ENCODE assay signal across 10 cellular contexts in the genomic region with DNA sequence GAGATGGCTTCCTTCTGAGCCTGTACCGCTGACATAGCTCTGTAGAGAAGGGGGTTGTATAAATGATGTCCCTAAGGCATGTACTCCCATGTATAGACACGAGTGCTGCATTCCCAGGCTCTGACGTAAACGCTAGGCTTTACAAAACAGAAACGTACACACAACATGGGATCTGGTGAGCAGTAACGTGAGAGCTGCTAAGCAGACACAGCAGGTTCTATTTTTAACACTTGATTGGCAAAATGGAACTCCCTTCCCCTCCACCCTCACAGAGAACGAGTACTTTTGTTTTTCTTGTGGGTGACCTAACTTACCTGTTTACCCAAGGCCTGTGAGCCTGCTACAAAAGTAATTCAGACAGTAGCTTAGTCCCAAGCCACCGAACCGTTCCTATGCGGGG.
A peak's percentile ranks its signal among the peaks of the same experiment; 100 is the strongest.
DNase-seq lines count a peak whose midpoint lies in the region; ATAC-seq and TF ChIP-seq lines count a peak whose summit lies in the region.
"Had no signal": no experiment of that assay in that cellular context is flagged by ENCODE, and none has a peak within 500 bp of the region (broad histone marks: within the 10 kb centered on the region; RNA-seq: fewer than 3 reads in every experiment).

No MANE protein-coding gene starts in this region.

- H3K36me3 Mint-ChIP-seq in nephron progenitor cell (ENCODE audit: low read depth): peaks cover 55% of the 10 kb centered on the region

- H3K4me3 ChIP-seq in ACC112 (ENCODE audit: low read depth, low read length) (no peak overlapping the region), fibroblast of pulmonary artery (replicated peaks; ENCODE audit: low read depth, low read length) (no peak overlapping the region)

- H3K27ac Mint-ChIP-seq in nephron progenitor cell: peak overlapping the region; percentile 97

- no peak for ATAC-seq in GM19467 (IDR thresholded peaks at IDR 0.05; ENCODE audit: unreplicated experiment)

- DNase-seq in NCI-H510A (lab: John Stamatoyannopoulos, UW) (peak; percentile 70), fibroblast of pulmonary artery (ENCODE audit: low read depth) (peak; percentile 92), nephron progenitor cell (no peak), T1000 (lab: John Stamatoyannopoulos, UW) (no peak), NCI-H524 treated with DMSO at 0.1 percent for 48 hours (lab: John Stamatoyannopoulos, UW) (no peak), D341Med (ENCODE audit: low spot score) (no peak)
- DNase-seq: CD4-positive, CD25-positive, alpha-beta regulatory T cell; stimulated activated CD4-positive, alpha-beta T cell treated with anti-CD3 and anti-CD28 coated beads, Interleukin-2, amount 100 ng/mL, for 48 hours had no signal

- H3K27ac ChIP-seq in ACC112 (ENCODE audit: low read depth, low read length): peak overlapping the region; percentile 7; the same call in 1 of the 2 replicates

- H3K4me1 Mint-ChIP-seq in nephron progenitor cell: peaks cover 46% of the 10 kb centered on the region

- no peak overlapping the region for H2AFZ ChIP-seq in ACC112 (ENCODE audit: low read length, unreplicated experiment)

- H3K4me3 Mint-ChIP-seq in nephron progenitor cell: peak overlapping the region; percentile 20

- H3K9me3 Mint-ChIP-seq in nephron progenitor cell: no peaks in the 10 kb centered on the region

- H3K27me3 ChIP-seq in ACC112 (ENCODE audit: insufficient read depth, low read length): no peaks in the 10 kb centered on the region

- TF ChIP-seq CTCF in fibroblast of pulmonary artery (IDR thresholded peaks at IDR 0.05; ENCODE audit: low read length, missing control alignments) (no peak), nephron progenitor cell (IDR thresholded peaks at IDR 0.05) (no peak)

- H3K79me2 ChIP-seq in ACC112 (ENCODE audit: control insufficient read depth, insufficient read depth, low read length, unreplicated experiment): no peaks in the 10 kb centered on the region

- H3K36me3 ChIP-seq in ACC112 (ENCODE audit: insufficient read depth, low read length): 0 out of 2 replicates have a peak, but pooled peaks cover 3% of the 10 kb centered on the region

- H3K27me3 Mint-ChIP-seq in nephron progenitor cell (ENCODE audit: low read depth, poor library complexity): no peaks in the 10 kb centered on the region
- H3K27me3 Mint-ChIP-seq: CD4-positive, CD25-positive, alpha-beta regulatory T cell had no signal

- H3K4me1 ChIP-seq in ACC112 (ENCODE audit: control insufficient read depth, insufficient read depth, low read length, unreplicated experiment): no peaks in the 10 kb centered on the region

Comparison
In these comparisons a context has a peak if more than half of its experiments do, and no peak if none do; other contexts are left out.
1. DNase-seq: peak in NCI-H510A (single experiment) and fibroblast of pulmonary artery (single experiment); none in nephron progenitor cell (single experiment), T1000 (single experiment), NCI-H524 treated with DMSO at 0.1 percent for 48 hours (single experiment) and D341Med (single experiment).